ENCODE assay signal across 21 cellular contexts in genomic region chr18:73365018-73365417, GRCh38.
A peak's percentile ranks its signal among the peaks of the same experiment; 100 is the strongest.
DNase-seq lines count a peak whose midpoint lies in the region; ATAC-seq and TF ChIP-seq lines count a peak whose summit lies in the region.
"Had no signal": no experiment of that assay in that cellular context is flagged by ENCODE, and none has a peak within 500 bp of the region (broad histone marks: within the 10 kb centered on the region; RNA-seq: fewer than 3 reads in every experiment).

No MANE protein-coding gene starts in this region.

- H3K4me1 ChIP-seq in PC-3 (ENCODE audit: insufficient read depth, low read length), result no peaks in the 10 kb centered on the region
- H3K4me1 ChIP-seq: gastrocnemius medialis, sigmoid colon had no signal

- no peaks in the 10 kb centered on the region for H3F3A ChIP-seq in PC-3 (ENCODE audit: low read length, unreplicated experiment)

- no peak for ATAC-seq in PC-3
- no peak for ATAC-seq in effector memory CD8-positive, alpha-beta T cell (replicated peaks)
- ATAC-seq in GM21360 (IDR thresholded peaks at IDR 0.05; ENCODE audit: unreplicated experiment), result no peak
- ATAC-seq: gastrocnemius medialis, GM23338, Panc1 had no signal

- H4K20me1 ChIP-seq in PC-3 (ENCODE audit: low read length), result no peaks in the 10 kb centered on the region

- H3K36me3 Mint-ChIP-seq in effector memory CD8-positive, alpha-beta T cell (ENCODE audit: insufficient read depth), result no peaks in the 10 kb centered on the region
- H3K36me3 Mint-ChIP-seq: activated CD4-positive, alpha-beta memory T cell treated with anti-CD3 and anti-CD28 coated beads for 36 hours had no signal

- no peak overlapping the region for H3K27ac ChIP-seq in PC-3 (ENCODE audit: low read length)
- H3K27ac ChIP-seq: gastrocnemius medialis, KMS-11, sigmoid colon had no signal

- TF ChIP-seq CTCF in PC-3 (conservative IDR thresholded peaks at IDR 0.05; ENCODE audit: low read depth, low read length) (no peak), epithelial cell of esophagus (IDR thresholded peaks at IDR 0.05; ENCODE audit: insufficient read depth, low read depth, low read length, missing control alignments) (no peak)

- H3K79me2 ChIP-seq in PC-3 (ENCODE audit: low read length), result no peaks in the 10 kb centered on the region

- POLR2A ChIA-PET in PC-3 (lab: Charles Lee; ENCODE audit: unreplicated experiment), result no interaction called here

- no peaks in the 10 kb centered on the region for H3K27me3 ChIP-seq in PC-3 (ENCODE audit: low read length)
- H3K27me3 ChIP-seq: gastrocnemius medialis, sigmoid colon had no signal

- no peak overlapping the region for H3K4me3 Mint-ChIP-seq in effector memory CD8-positive, alpha-beta T cell
- H3K4me3 Mint-ChIP-seq: activated CD4-positive, alpha-beta memory T cell treated with anti-CD3 and anti-CD28 coated beads for 36 hours; GM23338 had no signal

- DNase-seq in Daoy (ENCODE audit: low read depth) (peak; percentile 32), PC-3 (peak; percentile 4), epithelial cell of esophagus (ENCODE audit: low read depth) (peak; percentile 5), renal cortical epithelial cell (ENCODE audit: low read depth) (peak; percentile 8), T-helper 9 cell (no peak), NCI-H1092 (lab: John Stamatoyannopoulos, UW) (no peak)
- no peak for DNase-seq in effector memory CD8-positive, alpha-beta T cell
- DNase-seq: activated CD4-positive, alpha-beta memory T cell treated with anti-CD3 and anti-CD28 coated beads for 36 hours; activated naive CD4-positive, alpha-beta T cell treated with anti-CD3 and anti-CD28 coated beads, Interleukin-2, amount 50 U/mL, for 16 hours; activated T-cell treated with anti-CD3 and anti-CD28 coated beads, Interleukin-2, amount 50 U/mL, for 1 hour; gastrocnemius medialis; NCI-H1105; NCI-H82; nucleus accumbens; sigmoid colon; stimulated activated CD4-positive, alpha-beta T cell treated with anti-CD3 and anti-CD28 coated beads, Interleukin-2, amount 100 ng/mL, for 48 hours; SW 1271 had no signal

- H3K4me1 Mint-ChIP-seq in effector memory CD8-positive, alpha-beta T cell (ENCODE audit: low read depth in 2 of 2), result no peaks in the 10 kb centered on the region
- H3K4me1 Mint-ChIP-seq: GM23338 had no signal

- peaks cover 60% of the 10 kb centered on the region for H3K36me3 ChIP-seq in PC-3 (ENCODE audit: low read depth, low read length)
- H3K36me3 ChIP-seq: gastrocnemius medialis, sigmoid colon had no signal

- intact Hi-C loops in PC-3 (cut with micrococcal nuclease), result no loop called here

- H3K9ac ChIP-seq in PC-3 (ENCODE audit: low read length), result no peak overlapping the region
- H3K9ac ChIP-seq: KMS-11 had no signal

- BruUV-seq in PC-3 (replicated peaks; lab: Mats Ljungman, UMichigan), result no TSS peak

- H3K9me3 ChIP-seq in PC-3 (ENCODE audit: low read length), result no peaks in the 10 kb centered on the region
- H3K9me3 ChIP-seq: gastrocnemius medialis, sigmoid colon had no signal

- no peak overlapping the region for H3K4me2 ChIP-seq in PC-3 (ENCODE audit: low read length)
- H3K4me2 ChIP-seq: GM23338, KMS-11 had no signal

- H3K4me3 ChIP-seq in PC-3 (ENCODE audit: low read length), result no peak overlapping the region
- no peak overlapping the region for H3K4me3 ChIP-seq in epithelial cell of esophagus (ENCODE audit: low read length)
- H3K4me3 ChIP-seq: gastrocnemius medialis, GM23338, sigmoid colon had no signal

- peaks cover 0 to 6% of the 10 kb centered on the region in 2 donors for H3K9me3 Mint-ChIP-seq in effector memory CD8-positive, alpha-beta T cell
- H3K9me3 Mint-ChIP-seq: GM23338 had no signal

- no peaks in the 10 kb centered on the region for H3K9me2 ChIP-seq in PC-3 (replicated peaks; ENCODE audit: low read length)

- CTCF ChIA-PET in PC-3 (lab: Charles Lee), result no interaction called here

- H2AFZ ChIP-seq in PC-3 (ENCODE audit: low read length), result no peak overlapping the region
- H2AFZ ChIP-seq: GM23338 had no signal

- no peaks in the 10 kb centered on the region for H3K27me3 Mint-ChIP-seq in effector memory CD8-positive, alpha-beta T cell
- H3K27me3 Mint-ChIP-seq: activated CD4-positive, alpha-beta memory T cell treated with anti-CD3 and anti-CD28 coated beads for 36 hours had no signal

- H3K27ac Mint-ChIP-seq in effector memory CD8-positive, alpha-beta T cell, result no peak overlapping the region
- H3K27ac Mint-ChIP-seq: activated CD4-positive, alpha-beta memory T cell treated with anti-CD3 and anti-CD28 coated beads for 36 hours; GM23338 had no signal

Comparison
In these comparisons a context has a peak if more than half of its experiments do, and no peak if none do; other contexts are left out.
1. DNase-seq: peak in Daoy (single experiment), PC-3 (single experiment), epithelial cell of esophagus (single experiment) and renal cortical epithelial cell (single experiment); none in effector memory CD8-positive, alpha-beta T cell (0 of 3), T-helper 9 cell (single experiment) and NCI-H1092 (single experiment).